In the genomic region with DNA sequence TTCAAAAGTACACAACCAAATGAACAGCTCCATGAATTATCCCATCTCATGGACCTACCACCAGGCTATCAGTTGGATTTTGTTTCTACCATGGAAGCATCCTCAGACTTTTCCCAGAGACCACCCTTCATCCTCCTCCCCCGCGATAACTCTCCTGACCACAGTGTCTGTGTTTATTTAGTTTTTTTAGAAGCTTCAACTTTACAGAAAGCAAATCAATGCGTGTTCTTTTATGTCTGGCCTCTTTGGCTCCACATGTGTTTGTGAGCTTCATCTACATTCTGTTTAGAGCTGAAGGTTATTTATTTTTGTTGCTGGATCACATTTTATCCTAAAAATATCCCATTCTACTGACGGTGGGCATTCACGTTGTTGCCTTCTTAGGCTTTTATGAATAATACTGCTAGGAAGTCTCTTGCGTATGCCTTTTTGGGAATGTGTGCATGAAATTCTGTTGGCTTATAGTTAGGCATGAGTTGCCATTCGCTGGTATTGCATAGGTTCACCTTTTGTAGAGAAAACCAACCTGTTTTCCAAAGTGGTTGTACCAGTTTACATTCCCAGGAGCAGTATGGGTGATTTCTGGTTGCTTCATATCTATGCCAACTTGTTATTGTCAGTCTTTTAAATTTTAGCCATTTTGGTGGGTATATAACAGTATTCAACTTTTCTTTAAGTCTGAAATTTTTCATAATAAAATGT, we compare ENCODE assay signal across 20 cellular contexts.
DNase-seq lines count a peak whose midpoint lies in the region; ATAC-seq, FAIRE-seq and TF ChIP-seq lines count a peak whose summit lies in the region.
"Had no signal": no experiment of that assay in that cellular context is flagged by ENCODE, and none has a peak within 500 bp of the region (broad histone marks: within the 10 kb centered on the region; RNA-seq: fewer than 3 reads in every experiment).

No MANE protein-coding gene starts in this region.

- H3K79me2 ChIP-seq in HCT116 (ENCODE audit: insufficient read depth, low read length), result peaks cover 96% of the 10 kb centered on the region
- peaks cover 92% of the 10 kb centered on the region for H3K79me2 ChIP-seq in astrocyte (ENCODE audit: insufficient read depth, low read length)

- H3K36me3 ChIP-seq in HCT116 (ENCODE audit: control insufficient read depth in 1 of 2, insufficient read depth in 2 of 2, low read length in 2 of 2), result no peaks in the 10 kb centered on the region
- H3K36me3 ChIP-seq in astrocyte (ENCODE audit: insufficient read depth, low read length), result no peaks in the 10 kb centered on the region
- H3K36me3 ChIP-seq: HAP-1, thyroid gland had no signal

- no peak for DNase-seq in HCT116 (ENCODE audit: low read depth, low spot score)
- DNase-seq in astrocyte (ENCODE audit: low read depth), result no peak
- DNase-seq in foreskin keratinocyte, result no peak
- DNase-seq in NCI-H748 treated with DMSO at 0.1 percent for 48 hours (lab: John Stamatoyannopoulos, UW), result no peak
- no peak for DNase-seq in stimulated activated CD8-positive, alpha-beta memory T cell treated with anti-CD3 and anti-CD28 coated beads, Interleukin-4, amount 100 ng/mL, for 48 hours
- no peak for DNase-seq in NCI-H526 (lab: John Stamatoyannopoulos, UW)
- no peak for DNase-seq in GM20000 (ENCODE audit: low spot score)
- DNase-seq: activated naive CD8-positive, alpha-beta T cell treated with anti-CD3 and anti-CD28 coated beads, Interleukin-2, amount 50 U/mL, for 24 hours; cerebellar nuclear complex; NCI-H187 treated with DMSO at 0.1 percent for 48 hours; NCI-H510A; nucleus accumbens; SK-N-SH; stimulated activated CD4-positive, alpha-beta T cell treated with anti-CD3 and anti-CD28 coated beads, Interleukin-4, amount 100 ng/mL, for 4 hours; thyroid gland had no signal

- CTCF ChIA-PET in HCT116 (lab: Charles Lee), result interaction anchor here (0.8 kb wide), 1 partner anchor 71 kb away, joined by 3 read pairs; no protein-coding TSS in a partner anchor

- no peak for ATAC-seq in HCT116
- no peak for ATAC-seq in foreskin keratinocyte
- ATAC-seq: activated naive CD8-positive, alpha-beta T cell treated with anti-CD3 and anti-CD28 coated beads, Interleukin-2, amount 50 U/mL, for 24 hours had no signal

- RAD21 ChIA-PET in HCT116 (lab: Charles Lee; ENCODE audit: low non-redundant PET in 1 of 2, low total read pairs in 2 of 2, uncharacterized antibody in 2 of 2, unreplicated experiment in 2 of 2), result no interaction called here

- H3K9me3 Mint-ChIP-seq in astrocyte (ENCODE audit: unreplicated experiment), result peaks cover 10% of the 10 kb centered on the region
- H3K9me3 Mint-ChIP-seq: activated naive CD8-positive, alpha-beta T cell treated with anti-CD3 and anti-CD28 coated beads, Interleukin-2, amount 50 U/mL, for 24 hours; activated T-helper 1 cell treated with anti-CD3 and anti-CD28 coated beads, Interleukin-12 subunit alpha, Interleukin-12 subunit beta, Interleukin-2, Interleukin-4 antibody, amounts not matched to agents 30 ng/mL and 10 ng/mL and 1 ng/mL, durations not matched to agents 14 hours and 24 hours and 36 hours had no signal

- TF ChIP-seq CTCF in HCT116 (IDR thresholded peaks at IDR 0.05 in 2 of 3, conservative IDR thresholded peaks at IDR 0.05 in 1 of 3; ENCODE audit: borderline replicate concordance in 1 of 3, insufficient read depth in 1 of 3, low read depth in 2 of 3, low read length in 2 of 3) (no peak), astrocyte (IDR thresholded peaks at IDR 0.05; ENCODE audit: insufficient read depth, low read depth, low read length) (no peak), foreskin keratinocyte (conservative IDR thresholded peaks at IDR 0.05) (no peak), GM20000 (IDR thresholded peaks at IDR 0.05; ENCODE audit: extremely low read depth, missing control alignments) (no peak)

- H3K4me3 Mint-ChIP-seq in astrocyte (ENCODE audit: unreplicated experiment), result no peak overlapping the region
- H3K4me3 Mint-ChIP-seq: activated naive CD8-positive, alpha-beta T cell treated with anti-CD3 and anti-CD28 coated beads, Interleukin-2, amount 50 U/mL, for 24 hours; activated T-helper 1 cell treated with anti-CD3 and anti-CD28 coated beads, Interleukin-12 subunit alpha, Interleukin-12 subunit beta, Interleukin-2, Interleukin-4 antibody, amounts not matched to agents 30 ng/mL and 10 ng/mL and 1 ng/mL, durations not matched to agents 14 hours and 24 hours and 36 hours; B cell had no signal

- intact Hi-C loops in HCT116 (cut with micrococcal nuclease), result no loop called here

- H3K27me3 ChIP-seq in HCT116 (ENCODE audit: insufficient read depth, low read length) (no peaks in the 10 kb centered on the region), astrocyte (ENCODE audit: insufficient read depth, low read length) (no peaks in the 10 kb centered on the region), foreskin keratinocyte (no peaks in the 10 kb centered on the region)
- H3K27me3 ChIP-seq: MG63, thyroid gland had no signal

- H3K9me2 ChIP-seq in HCT116 (ENCODE audit: insufficient read depth), result no peaks in the 10 kb centered on the region
- H3K9me2 ChIP-seq: SK-N-SH had no signal

- H3K4me2 ChIP-seq in HCT116 (ENCODE audit: low read length) (peak overlapping the region; percentile 45), astrocyte (ENCODE audit: low read length) (peak overlapping the region; percentile 44)
- H3K4me2 ChIP-seq: SK-N-SH had no signal

- no peak overlapping the region for H3K27ac ChIP-seq in HCT116 (ENCODE audit: low read depth, low read length)
- peak overlapping the region; percentile 9 for H3K27ac ChIP-seq in astrocyte (ENCODE audit: low read depth, low read length)
- H3K27ac ChIP-seq in foreskin keratinocyte, result peak overlapping the region; percentile 100
- H3K27ac ChIP-seq in skin epidermis, result peak overlapping the region in 20 of 21 experiments; percentile 39 to 93 (median 86)

- H3K27me3 Mint-ChIP-seq in astrocyte (ENCODE audit: low read depth, unreplicated experiment), result no peaks in the 10 kb centered on the region
- H3K27me3 Mint-ChIP-seq: activated naive CD8-positive, alpha-beta T cell treated with anti-CD3 and anti-CD28 coated beads, Interleukin-2, amount 50 U/mL, for 24 hours; B cell had no signal

- BruUV-seq in HCT116 (replicated peaks; lab: Mats Ljungman, UMichigan), result no TSS peak

- no peak overlapping the region for H2AFZ ChIP-seq in HCT116 (ENCODE audit: low read depth, low read length, poor library complexity, severe bottlenecking)
- no peak overlapping the region for H2AFZ ChIP-seq in astrocyte (ENCODE audit: low read depth, low read length)

- TF ChIP-seq RAD21 in HCT116 (IDR thresholded peaks at IDR 0.05; ENCODE audit: low read depth), result no peak

- no peak for FAIRE-seq in astrocyte (lab: Jason Lieb, UNC)

- H3K4me1 Mint-ChIP-seq in astrocyte (ENCODE audit: low read depth, unreplicated experiment), result peaks cover 44% of the 10 kb centered on the region

- no peak overlapping the region for H3K4me3 ChIP-seq in HCT116 (replicated peaks in 1 of 2; ENCODE audit: low read depth in 1 of 2, low read length in 2 of 2)
- H3K4me3 ChIP-seq in astrocyte (ENCODE audit: insufficient read depth, low read depth, low read length), result no peak overlapping the region
- H3K4me3 ChIP-seq in skin epidermis, result no peak overlapping the region
- H3K4me3 ChIP-seq: HAP-1, MG63, thyroid gland had no signal

- no peak overlapping the region for H3K9ac ChIP-seq in HCT116 (ENCODE audit: low read length)
- no peak overlapping the region for H3K9ac ChIP-seq in astrocyte (ENCODE audit: low read length)
- H3K9ac ChIP-seq: SK-N-SH had no signal

- H3K36me3 Mint-ChIP-seq in astrocyte (ENCODE audit: low read depth, unreplicated experiment), result peaks cover 26% of the 10 kb centered on the region

- no peak for TF ChIP-seq POLR2A in HCT116 (IDR thresholded peaks at IDR 0.05; ENCODE audit: borderline replicate concordance, extremely low read depth, insufficient read depth, insufficient read length)

- H3K4me1 ChIP-seq in HCT116 (ENCODE audit: control insufficient read depth in 1 of 2, insufficient read depth in 2 of 2, low read length in 2 of 2) (peaks cover 55 to 95% of the 10 kb centered on the region in 2 experiments), astrocyte (ENCODE audit: insufficient read depth, low read length) (peaks cover 33% of the 10 kb centered on the region), foreskin keratinocyte (peaks cover 67% of the 10 kb centered on the region)
- H3K4me1 ChIP-seq: HAP-1 had no signal

- peak overlapping the region; percentile 73 for H3K27ac Mint-ChIP-seq in astrocyte (ENCODE audit: unreplicated experiment)
- H3K27ac Mint-ChIP-seq: activated T-helper 1 cell treated with anti-CD3 and anti-CD28 coated beads, Interleukin-12 subunit alpha, Interleukin-12 subunit beta, Interleukin-2, Interleukin-4 antibody, amounts not matched to agents 30 ng/mL and 10 ng/mL and 1 ng/mL, durations not matched to agents 14 hours and 24 hours and 36 hours; B cell had no signal

- no peaks in the 10 kb centered on the region; the same call in 1 of the 2 replicates for H4K20me1 ChIP-seq in HCT116 (ENCODE audit: insufficient read depth)
- H4K20me1 ChIP-seq in astrocyte (ENCODE audit: insufficient read depth, low read length), result peaks cover 85% of the 10 kb centered on the region

- POLR2A ChIA-PET in HCT116 (lab: Charles Lee), result no interaction called here

- H3K9me3 ChIP-seq in HCT116 (ENCODE audit: control insufficient read depth in 1 of 2, insufficient read depth in 1 of 2, low read depth in 1 of 2, low read length in 2 of 2) (no peaks in the 10 kb centered on the region), astrocyte (ENCODE audit: insufficient read depth, low read depth, low read length) (no peaks in the 10 kb centered on the region)
- H3K9me3 ChIP-seq: MG63, SK-N-SH, thyroid gland had no signal

TF ChIP-seq in HCT116, 20 proteins besides CTCF, POLR2A, EP300 and RAD21:
- no peak for TF ChIP-seq EGR1 (IDR thresholded peaks at IDR 0.05; ENCODE audit: low read depth)
- no peak for TF ChIP-seq EZH2phosphoT487 (IDR thresholded peaks at IDR 0.05; ENCODE audit: borderline replicate concordance)
- TF ChIP-seq, protein P1, sequence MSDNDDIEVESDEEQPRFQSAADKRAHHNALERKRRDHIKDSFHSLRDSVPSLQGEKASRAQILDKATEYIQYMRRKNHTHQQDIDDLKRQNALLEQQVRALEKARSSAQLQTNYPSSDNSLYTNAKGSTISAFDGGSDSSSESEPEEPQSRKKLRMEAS (IDR thresholded peaks at IDR 0.05), result no peak
- no peak for TF ChIP-seq CBX3 (IDR thresholded peaks at IDR 0.05; ENCODE audit: low read depth)
- no peak for TF ChIP-seq JUND (IDR thresholded peaks at IDR 0.05)
- TF ChIP-seq ZFX (IDR thresholded peaks at IDR 0.05), result no peak
- no peak for TF ChIP-seq ZNF274 (IDR thresholded peaks at IDR 0.05; ENCODE audit: low read depth, low read length)
